ENCODE assay signal across 23 cellular contexts in the genomic region with DNA sequence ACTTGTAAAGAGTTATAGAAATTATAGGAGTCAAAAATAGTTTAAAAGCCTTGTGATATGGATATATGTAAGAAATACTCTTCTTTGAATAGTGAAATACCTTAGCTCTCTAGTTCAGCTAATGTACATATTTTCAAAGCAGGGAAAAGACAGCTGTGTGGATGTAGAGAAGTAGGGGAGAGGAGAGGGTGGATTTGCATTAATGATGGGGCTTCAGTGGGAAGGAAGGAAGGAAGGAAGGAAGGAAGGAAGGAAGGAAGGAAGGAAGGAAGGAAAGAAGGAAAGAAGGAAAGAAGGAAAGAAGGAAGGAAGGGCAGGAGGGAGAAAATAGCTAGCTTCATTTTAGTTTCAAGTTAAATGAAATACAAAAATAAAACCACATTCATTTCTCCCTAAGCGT.
DNase-seq lines count a peak whose midpoint lies in the region; ATAC-seq and TF ChIP-seq lines count a peak whose summit lies in the region.
"Had no signal": no experiment of that assay in that cellular context is flagged by ENCODE, and none has a peak within 500 bp of the region (broad histone marks: within the 10 kb centered on the region; RNA-seq: fewer than 3 reads in every experiment).

No MANE protein-coding gene starts in this region.

- no peak overlapping the region for H3K4me3 Mint-ChIP-seq in CD8-positive, alpha-beta memory T cell
- H3K4me3 Mint-ChIP-seq in memory B cell: no peak overlapping the region
- peak overlapping the region; percentile 24 for H3K4me3 Mint-ChIP-seq in stimulated activated effector memory CD8-positive, alpha-beta T cell treated with anti-CD3 and anti-CD28 coated beads, Interleukin-12 subunit alpha, Interleukin-12 subunit beta, amount 100 ng/mL, for 72 hours
- H3K4me3 Mint-ChIP-seq: activated CD4-positive, alpha-beta T cell treated with anti-CD3 and anti-CD28 coated beads for 36 hours; activated CD8-positive, alpha-beta T cell treated with anti-CD3 and anti-CD28 coated beads, Interleukin-2, amount 10 ng/mL, durations not matched to agents 7 days and 5 days; CD4-positive, CD25-positive, alpha-beta regulatory T cell; GM23338 had no signal

- TF ChIP-seq POLR2A in spleen (IDR thresholded peaks at IDR 0.05): no peak

- H3K27ac Mint-ChIP-seq in CD8-positive, alpha-beta memory T cell: peak overlapping the region in 6 of 8 donors; percentile 55 to 75 (median 60)
- peak overlapping the region; percentile 51 for H3K27ac Mint-ChIP-seq in memory B cell
- peak overlapping the region; percentile 81 for H3K27ac Mint-ChIP-seq in stimulated activated effector memory CD8-positive, alpha-beta T cell treated with anti-CD3 and anti-CD28 coated beads, Interleukin-12 subunit alpha, Interleukin-12 subunit beta, amount 100 ng/mL, for 72 hours
- H3K27ac Mint-ChIP-seq: activated CD4-positive, alpha-beta T cell treated with anti-CD3 and anti-CD28 coated beads for 36 hours; activated CD8-positive, alpha-beta T cell treated with anti-CD3 and anti-CD28 coated beads, Interleukin-2, amount 10 ng/mL, durations not matched to agents 7 days and 5 days; GM23338 had no signal

- peaks cover 0 to 1% of the 10 kb centered on the region in 2 donors for H3K27me3 Mint-ChIP-seq in CD8-positive, alpha-beta memory T cell
- peaks cover 14% of the 10 kb centered on the region for H3K27me3 Mint-ChIP-seq in memory B cell
- H3K27me3 Mint-ChIP-seq: activated CD4-positive, alpha-beta T cell treated with anti-CD3 and anti-CD28 coated beads for 36 hours; CD4-positive, CD25-positive, alpha-beta regulatory T cell had no signal

- ATAC-seq in SK-N-SH treated with all-trans-retinoic acid at 6 μM for 48 hours (peak; percentile 19; the same call in 1 of the 3 replicates), memory B cell (ENCODE audit: low read depth) (no peak)
- ATAC-seq in stimulated activated effector memory CD8-positive, alpha-beta T cell treated with anti-CD3 and anti-CD28 coated beads, Interleukin-12 subunit alpha, Interleukin-12 subunit beta, amount 100 ng/mL, for 72 hours: no peak
- ATAC-seq: activated CD4-positive, alpha-beta T cell treated with anti-CD3 and anti-CD28 coated beads for 36 hours; activated CD8-positive, alpha-beta T cell treated with anti-CD3 and anti-CD28 coated beads, Interleukin-2, amount 10 ng/mL, durations not matched to agents 7 days and 5 days; GM23338 had no signal

- whole genome bisulfite sequencing in spleen, 5 donors: 90 to 98% (median 92%) methylated on average over 1 of the region's 1 CpG

- H3K36me3 Mint-ChIP-seq in CD8-positive, alpha-beta memory T cell: no peaks in the 10 kb centered on the region
- H3K36me3 Mint-ChIP-seq in memory B cell: no peaks in the 10 kb centered on the region
- peaks cover 10% of the 10 kb centered on the region for H3K36me3 Mint-ChIP-seq in stimulated activated effector memory CD8-positive, alpha-beta T cell treated with anti-CD3 and anti-CD28 coated beads, Interleukin-12 subunit alpha, Interleukin-12 subunit beta, amount 100 ng/mL, for 72 hours
- H3K36me3 Mint-ChIP-seq: CD4-positive, CD25-positive, alpha-beta regulatory T cell had no signal

- intact Hi-C loops in spleen (cut with DNase I; ENCODE audit: low total_unique reads): no loop called here

- no peaks in the 10 kb centered on the region for H3K9me3 ChIP-seq in CD8-positive, alpha-beta memory T cell (ENCODE audit: low read length)
- H3K9me3 ChIP-seq in spleen: no peaks in the 10 kb centered on the region
- H3K9me3 ChIP-seq: body of pancreas, neutrophil had no signal

- peaks cover 35 to 50% (median 46%) of the 10 kb centered on the region in 3 donors for H3K4me1 Mint-ChIP-seq in CD8-positive, alpha-beta memory T cell
- H3K4me1 Mint-ChIP-seq in memory B cell: peaks cover 19% of the 10 kb centered on the region
- peaks cover 46% of the 10 kb centered on the region for H3K4me1 Mint-ChIP-seq in stimulated activated effector memory CD8-positive, alpha-beta T cell treated with anti-CD3 and anti-CD28 coated beads, Interleukin-12 subunit alpha, Interleukin-12 subunit beta, amount 100 ng/mL, for 72 hours

- POLR2A ChIA-PET in CD8-positive, alpha-beta memory T cell (lab: Charles Lee): no interaction called here

- CTCF ChIA-PET in CD8-positive, alpha-beta memory T cell (lab: Charles Lee): interaction anchor here (1.0 kb wide), 1 partner anchor 26 kb away, joined by 3 read pairs; no protein-coding TSS in a partner anchor

- no peak overlapping the region for H3K27ac ChIP-seq in CD8-positive, alpha-beta memory T cell (ENCODE audit: low read depth, low read length)
- peak overlapping the region in 4 of 8 donors; percentile 9 to 33 (median 16) for H3K27ac ChIP-seq in spleen
- H3K27ac ChIP-seq: KMS-11, neutrophil had no signal

- no peaks in the 10 kb centered on the region for H3K36me3 ChIP-seq in CD8-positive, alpha-beta memory T cell (ENCODE audit: insufficient read depth, low read length)
- H3K36me3 ChIP-seq in spleen: no peaks in the 10 kb centered on the region
- H3K36me3 ChIP-seq: neutrophil had no signal

- H3K4me3 ChIP-seq in CD8-positive, alpha-beta memory T cell (ENCODE audit: low read length): no peak overlapping the region
- H3K4me3 ChIP-seq in spleen: no peak overlapping the region
- H3K4me3 ChIP-seq: body of pancreas, GM23338 had no signal

- no peaks in the 10 kb centered on the region for H3K9me3 Mint-ChIP-seq in CD8-positive, alpha-beta memory T cell
- H3K9me3 Mint-ChIP-seq in memory B cell: no peaks in the 10 kb centered on the region
- H3K9me3 Mint-ChIP-seq in stimulated activated effector memory CD8-positive, alpha-beta T cell treated with anti-CD3 and anti-CD28 coated beads, Interleukin-12 subunit alpha, Interleukin-12 subunit beta, amount 100 ng/mL, for 72 hours: no peaks in the 10 kb centered on the region
- H3K9me3 Mint-ChIP-seq: GM23338 had no signal

- TF ChIP-seq CTCF in spleen (IDR thresholded peaks at IDR 0.05 in 8 of 11, conservative IDR thresholded peaks at IDR 0.05 in 3 of 11): no peak

- peaks cover 31% of the 10 kb centered on the region for H3K4me1 ChIP-seq in CD8-positive, alpha-beta memory T cell (ENCODE audit: insufficient read depth, low read length)
- peaks cover 14 to 53% (median 25%) of the 10 kb centered on the region in 6 donors for H3K4me1 ChIP-seq in spleen

- no peaks in the 10 kb centered on the region for H3K27me3 ChIP-seq in CD8-positive, alpha-beta memory T cell (ENCODE audit: insufficient read depth, low read length, poor library complexity, severe bottlenecking)
- H3K27me3 ChIP-seq in spleen (replicated peaks in 1 of 7): peaks cover 0 to 8% (median 0%) of the 10 kb centered on the region in 7 donors
- H3K27me3 ChIP-seq: body of pancreas, neutrophil had no signal

- DNase-seq in CD8-positive, alpha-beta memory T cell: no peak
- no peak for DNase-seq in memory B cell (ENCODE audit: low spot score in 2 of 2)
- no peak for DNase-seq in stimulated activated effector memory CD8-positive, alpha-beta T cell treated with anti-CD3 and anti-CD28 coated beads, Interleukin-12 subunit alpha, Interleukin-12 subunit beta, amount 100 ng/mL, for 72 hours (ENCODE audit: low spot score in 2 of 2)
- no peak for DNase-seq in spleen
- DNase-seq in DMS79 (lab: John Stamatoyannopoulos, UW): no peak
- DNase-seq in kidney tubule cell (ENCODE audit: low spot score): no peak
- DNase-seq: activated CD4-positive, alpha-beta T cell treated with anti-CD3 and anti-CD28 coated beads for 36 hours; activated CD8-positive, alpha-beta T cell treated with anti-CD3 and anti-CD28 coated beads, Interleukin-2, amount 10 ng/mL, durations not matched to agents 7 days and 5 days; activated effector memory CD4-positive, alpha-beta T cell treated with anti-CD3 and anti-CD28 coated beads, Interleukin-2, amount 50 U/mL, for 16 hours; CD4-positive, CD25-positive, alpha-beta regulatory T cell; cerebellar nuclear complex; kidney glomerular epithelial cell; MM.1S; NCI-H1417; NCI-H2081; NCI-H345; NCI-H748 treated with DMSO at 0.1 percent for 48 hours; RPMI8226 had no signal

TF ChIP-seq in SK-N-SH treated with all-trans-retinoic acid at 6 μM for 48 hours, 23 proteins besides CTCF, POLR2A, EP300 and RAD21:
- TF ChIP-seq ZNF565 (CRISPR knock-in tag; conservative IDR thresholded peaks at IDR 0.05; ENCODE audit: low read depth) (no peak), ZFP3 (CRISPR knock-in tag; IDR thresholded peaks at IDR 0.05) (no peak), ZNF70 (CRISPR knock-in tag; IDR thresholded peaks at IDR 0.05) (no peak), ZFP30 (CRISPR knock-in tag; IDR thresholded peaks at IDR 0.05) (no peak), BACH2 (CRISPR knock-in tag; IDR thresholded peaks at IDR 0.05; ENCODE audit: borderline replicate concordance) (no peak), ZC3H10 (CRISPR knock-in tag; IDR thresholded peaks at IDR 0.05) (no peak)
- TF ChIP-seq, protein P1, sequence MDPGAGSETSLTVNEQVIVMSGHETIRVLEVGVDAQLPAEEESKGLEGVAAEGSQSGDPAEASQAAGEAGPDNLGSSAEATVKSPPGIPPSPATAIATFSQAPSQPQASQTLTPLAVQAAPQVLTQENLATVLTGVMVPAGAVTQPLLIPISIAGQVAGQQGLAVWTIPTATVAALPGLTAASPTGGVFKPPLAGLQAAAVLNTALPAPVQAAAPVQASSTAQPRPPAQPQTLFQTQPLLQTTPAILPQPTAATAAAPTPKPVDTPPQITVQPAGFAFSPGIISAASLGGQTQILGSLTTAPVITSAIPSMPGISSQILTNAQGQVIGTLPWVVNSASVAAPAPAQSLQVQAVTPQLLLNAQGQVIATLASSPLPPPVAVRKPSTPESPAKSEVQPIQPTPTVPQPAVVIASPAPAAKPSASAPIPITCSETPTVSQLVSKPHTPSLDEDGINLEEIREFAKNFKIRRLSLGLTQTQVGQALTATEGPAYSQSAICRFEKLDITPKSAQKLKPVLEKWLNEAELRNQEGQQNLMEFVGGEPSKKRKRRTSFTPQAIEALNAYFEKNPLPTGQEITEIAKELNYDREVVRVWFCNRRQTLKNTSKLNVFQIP (CRISPR knock-in tag; IDR thresholded peaks at IDR 0.05; ENCODE audit: borderline replicate concordance, low read depth): no peak
